In the genomic region with DNA sequence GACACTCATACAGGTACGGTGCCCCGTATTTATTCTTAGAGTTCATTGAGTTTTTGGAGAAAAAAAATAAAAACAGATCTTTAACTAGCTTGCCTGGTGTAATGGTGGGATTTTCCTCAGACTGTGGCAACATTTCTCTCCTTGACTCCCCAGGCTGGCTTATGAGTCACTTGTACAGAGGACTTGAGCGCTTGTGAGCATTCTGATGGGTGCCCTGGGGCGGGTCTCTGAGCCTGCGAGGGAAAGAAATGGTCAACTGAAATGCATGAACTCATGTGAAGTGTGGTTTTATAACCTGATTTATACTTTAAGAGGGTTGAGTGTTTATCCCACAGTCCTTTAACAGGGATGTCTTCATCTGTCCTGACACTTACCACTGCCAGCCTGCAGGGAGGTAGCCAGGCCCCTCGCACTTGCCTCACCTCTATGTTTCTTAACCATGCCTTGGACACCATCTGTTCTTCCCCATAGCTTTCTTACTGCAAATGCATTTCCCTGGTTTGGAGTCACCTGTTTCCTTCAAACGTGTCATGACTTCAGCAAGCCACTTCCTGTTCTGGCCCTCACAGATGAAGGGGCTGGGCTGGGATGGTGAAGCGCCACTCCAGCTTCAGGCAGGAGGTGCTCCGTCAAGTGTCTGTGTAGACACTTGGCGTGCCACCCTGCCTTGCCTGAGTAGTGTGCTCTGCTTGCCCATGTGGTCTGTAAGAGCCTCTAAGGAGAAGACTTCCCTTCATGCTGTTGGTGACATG, we compare ENCODE assay signal across 13 cellular contexts.
DNase-seq lines count a peak whose midpoint lies in the region; ATAC-seq, FAIRE-seq and TF ChIP-seq lines count a peak whose summit lies in the region.
"Had no signal": no experiment of that assay in that cellular context is flagged by ENCODE, and none has a peak within 500 bp of the region (broad histone marks: within the 10 kb centered on the region; RNA-seq: fewer than 3 reads in every experiment).

No MANE protein-coding gene starts in this region.

- no peak overlapping the region for H3K4me3 ChIP-seq in OCI-LY7 (ENCODE audit: low read depth, low read length, poor library complexity, severe bottlenecking)
- H3K4me3 ChIP-seq in endothelial cell of umbilical vein (replicated peaks in 1 of 3; ENCODE audit: insufficient read depth in 1 of 3, low read depth in 1 of 3, low read length in 3 of 3) = no peak overlapping the region
- no peak overlapping the region for H3K4me3 ChIP-seq in upper lobe of left lung
- no peak overlapping the region for H3K4me3 ChIP-seq in brain microvascular endothelial cell (ENCODE audit: low read depth, low read length)
- H3K4me3 ChIP-seq in kidney (ENCODE audit: low read length in 2 of 2) = no peak overlapping the region

- H3K9me3 Mint-ChIP-seq in activated naive CD4-positive, alpha-beta T cell treated with anti-CD3 and anti-CD28 coated beads, Interleukin-2, amount 10 ng/mL, durations not matched to agents 7 days and 5 days = no peaks in the 10 kb centered on the region
- H3K9me3 Mint-ChIP-seq: H9 had no signal

- TF ChIP-seq POLR2A in endothelial cell of umbilical vein (IDR thresholded peaks at IDR 0.05; ENCODE audit: low read depth, low read length) (no peak), upper lobe of left lung (IDR thresholded peaks at IDR 0.05) (peak in 1 of 4 donors; percentile 20)

- H3K36me3 ChIP-seq in OCI-LY7 (ENCODE audit: insufficient read depth, low read length) (no peaks in the 10 kb centered on the region), endothelial cell of umbilical vein (ENCODE audit: control insufficient read depth in 2 of 2, extremely low read depth in 1 of 2, insufficient read depth in 2 of 2, low read length in 2 of 2) (no peaks in the 10 kb centered on the region), upper lobe of left lung (peaks cover 0 to 11% (median 2%) of the 10 kb centered on the region in 4 donors), brain microvascular endothelial cell (replicated peaks) (peaks cover 35% of the 10 kb centered on the region), kidney (ENCODE audit: control insufficient read depth in 1 of 2, insufficient read depth in 2 of 2, low read length in 2 of 2) (peaks cover 9 to 19% of the 10 kb centered on the region in 2 donors)

- POLR2A ChIA-PET in OCI-LY7 (lab: Charles Lee) (no interaction called here), endothelial cell of umbilical vein (lab: Charles Lee) (no interaction called here)

- H3K9me1 ChIP-seq in endothelial cell of umbilical vein (replicated peaks; ENCODE audit: control insufficient read depth, extremely low read depth, insufficient read depth, low read length) = no peaks in the 10 kb centered on the region

- H3K27ac Mint-ChIP-seq in activated naive CD4-positive, alpha-beta T cell treated with anti-CD3 and anti-CD28 coated beads, Interleukin-2, amount 10 ng/mL, durations not matched to agents 7 days and 5 days = no peak overlapping the region

- H3K79me2 ChIP-seq in OCI-LY7 (ENCODE audit: insufficient read depth, low read depth, low read length) (no peaks in the 10 kb centered on the region), endothelial cell of umbilical vein (ENCODE audit: control insufficient read depth, insufficient read depth, low read length) (no peaks in the 10 kb centered on the region)

- WGBS in upper lobe of left lung, 2 donors = 55 to 60% methylated on average over 10 of the region's 10 CpGs

- intact Hi-C loops in OCI-LY7 (cut with micrococcal nuclease; ENCODE audit: unreplicated experiment) (no loop called here), endothelial cell of umbilical vein (cut with micrococcal nuclease) (no loop called here), kidney (cut with DNase I) (no loop called here)

- dilution Hi-C loops in endothelial cell of umbilical vein (cut with MboI; ENCODE audit: extremely low pct_ligation_motif_present, low sequenced_read_pairs) = no loop called here

- H3K9ac ChIP-seq in endothelial cell of umbilical vein (replicated peaks; ENCODE audit: extremely low read depth, insufficient read depth, low read length) (no peak overlapping the region), kidney (ENCODE audit: low read length in 2 of 2) (no peak overlapping the region)

- no peaks in the 10 kb centered on the region for H3K9me3 ChIP-seq in OCI-LY7 (ENCODE audit: low read length)
- no peaks in the 10 kb centered on the region for H3K9me3 ChIP-seq in endothelial cell of umbilical vein (replicated peaks; ENCODE audit: control insufficient read depth, insufficient read depth, low read length)
- no peaks in the 10 kb centered on the region for H3K9me3 ChIP-seq in upper lobe of left lung
- no peaks in the 10 kb centered on the region for H3K9me3 ChIP-seq in kidney (ENCODE audit: control insufficient read depth in 1 of 2, low read length in 2 of 2)

- H3K27ac ChIP-seq in OCI-LY7 (ENCODE audit: low read depth, low read length, poor library complexity, severe bottlenecking) = no peak overlapping the region
- H3K27ac ChIP-seq in endothelial cell of umbilical vein (ENCODE audit: insufficient read depth, low read depth, low read length) = no peak overlapping the region
- peak overlapping the region; percentile 68 to 82 (median 74) for H3K27ac ChIP-seq in upper lobe of left lung
- H3K27ac ChIP-seq in brain microvascular endothelial cell = no peak overlapping the region
- no peak overlapping the region for H3K27ac ChIP-seq in kidney (ENCODE audit: low read depth in 2 of 2, low read length in 2 of 2)

- in situ Hi-C loops in brain microvascular endothelial cell (cut with HindIII; ENCODE audit: low pct_ligation_motif_present, low sequenced_read_pairs) = no loop called here

- no peaks in the 10 kb centered on the region for H3K27me3 ChIP-seq in endothelial cell of umbilical vein (ENCODE audit: control insufficient read depth in 2 of 2, insufficient read depth in 2 of 2, low read length in 2 of 2)
- no peaks in the 10 kb centered on the region for H3K27me3 ChIP-seq in upper lobe of left lung
- no peaks in the 10 kb centered on the region for H3K27me3 ChIP-seq in brain microvascular endothelial cell (replicated peaks)

- TF ChIP-seq CTCF in OCI-LY7 (conservative IDR thresholded peaks at IDR 0.05; ENCODE audit: low read length) = no peak
- no peak for TF ChIP-seq CTCF in endothelial cell of umbilical vein (IDR thresholded peaks at IDR 0.05; ENCODE audit: extremely low read depth in 1 of 2, insufficient read depth in 1 of 2, low read depth in 1 of 2, low read length in 2 of 2)
- no peak for TF ChIP-seq CTCF in upper lobe of left lung (IDR thresholded peaks at IDR 0.05)
- no peak for TF ChIP-seq CTCF in brain microvascular endothelial cell (IDR thresholded peaks at IDR 0.05; ENCODE audit: low read depth, low read length, missing control alignments)
- no peak for TF ChIP-seq CTCF in kidney (IDR thresholded peaks at IDR 0.05; ENCODE audit: borderline replicate concordance, extremely low read depth, insufficient read depth)

- FAIRE-seq in endothelial cell of umbilical vein (lab: Jason Lieb, UNC) = peak; percentile 31
- FAIRE-seq in HTR-8/SVneo (lab: Jason Lieb, UNC) = no peak
- FAIRE-seq in kidney (lab: Jason Lieb, UNC) = no peak

- H3K9me2 ChIP-seq in OCI-LY7 (ENCODE audit: insufficient read depth, low read length) = no peaks in the 10 kb centered on the region

- H3K36me3 Mint-ChIP-seq in activated naive CD4-positive, alpha-beta T cell treated with anti-CD3 and anti-CD28 coated beads, Interleukin-2, amount 10 ng/mL, durations not matched to agents 7 days and 5 days = peaks cover 4% of the 10 kb centered on the region

- TF ChIP-seq EP300 in upper lobe of left lung (IDR thresholded peaks at IDR 0.05) = peak in 2 of 4 donors; percentile 57 to 89

- H3K4me1 Mint-ChIP-seq in activated naive CD4-positive, alpha-beta T cell treated with anti-CD3 and anti-CD28 coated beads, Interleukin-2, amount 10 ng/mL, durations not matched to agents 7 days and 5 days = no peaks in the 10 kb centered on the region
- H3K4me1 Mint-ChIP-seq: H9 had no signal

- no TSS peak for BruUV-seq in OCI-LY7 (replicated peaks; lab: Mats Ljungman, UMichigan)
- no TSS peak for BruUV-seq in endothelial cell of umbilical vein (replicated peaks; lab: Mats Ljungman, UMichigan)

- DNase-seq in activated naive CD4-positive, alpha-beta T cell treated with anti-CD3 and anti-CD28 coated beads, Interleukin-2, amount 10 ng/mL, durations not matched to agents 7 days and 5 days = peak; percentile 48
- no peak for DNase-seq in activated naive CD4-positive, alpha-beta T cell (lab: John Stamatoyannopoulos, UW)
- DNase-seq in OCI-LY7 (ENCODE audit: low spot score) (peak; percentile 31), endothelial cell of umbilical vein (ENCODE audit: low read depth, low spot score) (no peak), upper lobe of left lung (peak in 1 of 2 donors; percentile 94), brain microvascular endothelial cell (no peak), HTR-8/SVneo (ENCODE audit: insufficient read length, low spot score) (no peak), kidney (no peak)
- DNase-seq: activated CD8-positive, alpha-beta memory T cell treated with anti-CD3 and anti-CD28 coated beads for 24 hours; effector CD4-positive, alpha-beta T cell; H9; nucleus accumbens; stimulated activated CD4-positive, alpha-beta T cell treated with anti-CD3 and anti-CD28 coated beads, Interleukin-12 subunit alpha, Interleukin-12 subunit beta, amount 100 ng/mL, for 4 hours had no signal

- ATAC-seq in upper lobe of left lung (ENCODE audit: low FRiP score in 2 of 2) = peak; percentile 71 to 94

- no peaks in the 10 kb centered on the region for H4K20me1 ChIP-seq in OCI-LY7 (ENCODE audit: insufficient read depth, low read length)
- no peaks in the 10 kb centered on the region for H4K20me1 ChIP-seq in endothelial cell of umbilical vein (replicated peaks; ENCODE audit: control insufficient read depth, extremely low read depth, insufficient read depth, low read length)

- no peaks in the 10 kb centered on the region for H3K4me1 ChIP-seq in OCI-LY7 (ENCODE audit: insufficient read depth, low read length, poor library complexity, severe bottlenecking)
- H3K4me1 ChIP-seq in endothelial cell of umbilical vein (ENCODE audit: control insufficient read depth, extremely low read depth, insufficient read depth, low read length) = no peaks in the 10 kb centered on the region
- H3K4me1 ChIP-seq in upper lobe of left lung = peaks cover 0 to 25% (median 0%) of the 10 kb centered on the region in 4 donors
- no peaks in the 10 kb centered on the region for H3K4me1 ChIP-seq in kidney (ENCODE audit: control insufficient read depth in 1 of 2, insufficient read depth in 1 of 2, low read depth in 1 of 2, low read length in 2 of 2)

- H3K27me3 Mint-ChIP-seq in activated naive CD4-positive, alpha-beta T cell treated with anti-CD3 and anti-CD28 coated beads, Interleukin-2, amount 10 ng/mL, durations not matched to agents 7 days and 5 days = no peaks in the 10 kb centered on the region

- CTCF ChIA-PET in activated naive CD4-positive, alpha-beta T cell treated with anti-CD3 and anti-CD28 coated beads, Interleukin-2, amount 10 ng/mL, durations not matched to agents 7 days and 5 days (lab: Charles Lee) = no interaction called here
- CTCF ChIA-PET in OCI-LY7 (lab: Charles Lee; ENCODE audit: unreplicated experiment) = no interaction called here
- CTCF ChIA-PET in endothelial cell of umbilical vein (lab: Charles Lee) = no interaction called here

- H3K4me2 ChIP-seq in OCI-LY7 (ENCODE audit: low read length) = no peak overlapping the region
- no peak overlapping the region for H3K4me2 ChIP-seq in endothelial cell of umbilical vein (ENCODE audit: insufficient read depth, low read length)

- no peak overlapping the region for H3K4me3 Mint-ChIP-seq in activated naive CD4-positive, alpha-beta T cell treated with anti-CD3 and anti-CD28 coated beads, Interleukin-2, amount 10 ng/mL, durations not matched to agents 7 days and 5 days
- H3K4me3 Mint-ChIP-seq: H9 had no signal

- no peak overlapping the region for H2AFZ ChIP-seq in OCI-LY7 (ENCODE audit: low read length)
- H2AFZ ChIP-seq in endothelial cell of umbilical vein (ENCODE audit: low read depth, low read length) = no peak overlapping the region

Comparison
In these comparisons a context has a peak if more than half of its experiments do, and no peak if none do; other contexts are left out.
1. DNase-seq: peak in activated naive CD4-positive, alpha-beta T cell treated with anti-CD3 and anti-CD28 coated beads, Interleukin-2, amount 10 ng/mL, durations not matched to agents 7 days and 5 days (single experiment) and OCI-LY7 (single experiment); none in activated naive CD4-positive, alpha-beta T cell (0 of 4), endothelial cell of umbilical vein (single experiment), brain microvascular endothelial cell (single experiment), HTR-8/SVneo (single experiment) and kidney (single experiment).
2. H3K27ac ChIP-seq: peak in upper lobe of left lung (4 of 4); none in OCI-LY7 (single experiment), endothelial cell of umbilical vein (single experiment), brain microvascular endothelial cell (single experiment) and kidney (0 of 2).